In the genomic region with DNA sequence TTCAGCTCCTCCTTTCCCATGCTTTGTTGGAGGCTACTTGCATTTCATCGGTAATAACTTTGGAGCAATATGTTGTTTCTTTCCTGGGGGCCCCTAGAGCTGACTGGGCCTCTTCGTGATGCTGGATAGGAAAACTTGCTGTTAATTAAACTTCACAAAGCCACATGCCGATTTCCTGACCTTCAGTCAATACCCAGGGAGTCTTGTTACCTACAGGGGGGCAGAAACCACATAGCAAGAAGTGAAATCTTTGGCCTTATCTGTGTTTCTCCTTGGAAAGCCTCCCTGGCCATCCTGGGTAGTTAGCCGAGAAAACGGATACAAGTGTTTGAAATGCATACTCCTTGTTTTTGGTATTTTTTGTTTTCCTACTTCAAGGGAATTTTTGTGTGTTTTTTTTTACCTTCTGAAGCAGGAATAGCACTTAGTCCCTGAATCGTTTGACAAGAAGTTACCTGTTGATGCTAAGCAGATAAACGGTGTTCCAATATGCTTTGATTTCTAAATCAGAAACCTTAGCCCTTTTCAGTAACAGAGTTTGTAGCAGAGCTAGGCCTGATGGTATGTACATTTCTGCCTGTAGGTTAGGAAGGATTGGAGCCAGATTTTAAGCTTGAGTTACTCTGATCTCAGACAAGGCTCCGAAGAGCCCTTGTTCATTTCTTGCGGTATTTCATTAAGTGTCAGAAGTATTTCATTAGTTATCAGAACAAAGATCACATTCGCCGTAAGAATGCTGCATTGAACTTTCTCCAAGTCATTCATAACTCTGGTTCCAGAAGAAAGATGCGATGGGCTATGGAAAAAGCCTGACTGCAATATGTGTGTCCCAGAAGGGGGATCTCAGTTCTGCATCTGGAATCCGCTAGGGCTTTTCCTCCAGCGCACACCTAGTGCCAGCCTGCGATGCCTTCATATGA, we compare ENCODE assay signal across 16 cellular contexts.
"Had no signal": no experiment of that assay in that cellular context is flagged by ENCODE, and none has a peak within 500 bp of the region (broad histone marks: within the 10 kb centered on the region; RNA-seq: fewer than 3 reads in every experiment).

No MANE protein-coding gene starts in this region.

- DNase-seq: activated CD4-positive, alpha-beta memory T cell treated with anti-CD3 and anti-CD28 coated beads, Interleukin-2, amount 10 ng/mL, durations not matched to agents 7 days and 5 days; activated CD4-positive, alpha-beta T cell treated with anti-CD3 and anti-CD28 coated beads for 36 hours; activated CD8-positive, alpha-beta memory T cell treated with anti-CD3 and anti-CD28 coated beads, Interleukin-2, amount 50 U/mL, for 48 hours; activated naive CD4-positive, alpha-beta T cell treated with anti-CD3 and anti-CD28 coated beads, Interleukin-2, amount 10 ng/mL, durations not matched to agents 7 days and 5 days; hypothalamus; natural killer cell; ovary; stimulated activated CD4-positive, alpha-beta T cell treated with anti-CD3 and anti-CD28 coated beads, Interleukin-4, amount 100 ng/mL, for 1 hour; stimulated activated CD8-positive, alpha-beta memory T cell treated with anti-CD3 and anti-CD28 coated beads, Interleukin-4, amount 100 ng/mL, for 48 hours; T1000 had no signal

- H3K27me3 ChIP-seq: adrenal gland, breast epithelium, ovary had no signal

- H3K36me3 ChIP-seq: adrenal gland, breast epithelium, ovary had no signal

- H3K4me1 ChIP-seq: adrenal gland, breast epithelium had no signal

- H3K27ac ChIP-seq: adrenal gland, breast epithelium, ovary, VCaP had no signal

- H3K9me3 ChIP-seq: adrenal gland, breast epithelium, ovary had no signal

- H3K36me3 Mint-ChIP-seq: activated naive CD4-positive, alpha-beta T cell treated with anti-CD3 and anti-CD28 coated beads, Interleukin-2, amount 10 ng/mL, durations not matched to agents 7 days and 5 days; natural killer cell had no signal

- ATAC-seq: activated CD4-positive, alpha-beta T cell treated with anti-CD3 and anti-CD28 coated beads for 36 hours; esophagus mucosa; natural killer cell had no signal

- H3K27ac Mint-ChIP-seq: activated CD4-positive, alpha-beta memory T cell treated with anti-CD3 and anti-CD28 coated beads, Interleukin-2, amount 10 ng/mL, durations not matched to agents 7 days and 5 days; activated CD4-positive, alpha-beta T cell treated with anti-CD3 and anti-CD28 coated beads for 36 hours; activated naive CD4-positive, alpha-beta T cell treated with anti-CD3 and anti-CD28 coated beads, Interleukin-2, amount 10 ng/mL, durations not matched to agents 7 days and 5 days; activated T-helper 1 cell treated with anti-CD3 and anti-CD28 coated beads, Interleukin-12 subunit alpha, Interleukin-12 subunit beta, Interleukin-2, Interleukin-4 antibody, amounts not matched to agents 30 ng/mL and 10 ng/mL and 1 ng/mL, durations not matched to agents 14 hours and 24 hours and 36 hours; natural killer cell; stimulated activated naive CD8-positive, alpha-beta T cell treated with anti-CD3 and anti-CD28 coated beads, Interleukin-15, Interleukin-2, amounts not matched to agents 100 ng/mL and 50 ng/mL, for 24 hours had no signal

- H3K9me3 Mint-ChIP-seq: activated CD4-positive, alpha-beta memory T cell treated with anti-CD3 and anti-CD28 coated beads, Interleukin-2, amount 10 ng/mL, durations not matched to agents 7 days and 5 days; activated naive CD4-positive, alpha-beta T cell treated with anti-CD3 and anti-CD28 coated beads, Interleukin-2, amount 10 ng/mL, durations not matched to agents 7 days and 5 days; activated T-helper 1 cell treated with anti-CD3 and anti-CD28 coated beads, Interleukin-12 subunit alpha, Interleukin-12 subunit beta, Interleukin-2, Interleukin-4 antibody, amounts not matched to agents 30 ng/mL and 10 ng/mL and 1 ng/mL, durations not matched to agents 14 hours and 24 hours and 36 hours; natural killer cell; stimulated activated naive CD8-positive, alpha-beta T cell treated with anti-CD3 and anti-CD28 coated beads, Interleukin-15, Interleukin-2, amounts not matched to agents 100 ng/mL and 50 ng/mL, for 24 hours had no signal

- H3K4me3 ChIP-seq: adrenal gland, breast epithelium, ovary had no signal
